ENCODE assay signal across 12 cellular contexts in genomic region chr13:35720290-35720689, GRCh38.
A peak's percentile ranks its signal among the peaks of the same experiment; 100 is the strongest.
DNase-seq lines count a peak whose midpoint lies in the region; ATAC-seq and TF ChIP-seq lines count a peak whose summit lies in the region.
"Had no signal": no experiment of that assay in that cellular context is flagged by ENCODE, and none has a peak within 500 bp of the region (broad histone marks: within the 10 kb centered on the region; RNA-seq: fewer than 3 reads in every experiment).

No MANE protein-coding gene starts in this region.

- TF ChIP-seq CTCF in GM23338 (conservative IDR thresholded peaks at IDR 0.05; ENCODE audit: low read depth in 2 of 2) (no peak), OCI-LY3 (IDR thresholded peaks at IDR 0.05; ENCODE audit: low read depth, low read length) (no peak), psoas muscle (IDR thresholded peaks at IDR 0.05) (no peak)

- H3K4me3 ChIP-seq in GM23338: no peak overlapping the region
- peak overlapping the region; percentile 75 for H3K4me3 ChIP-seq in OCI-LY3 (ENCODE audit: low read length)
- peak overlapping the region; percentile 34 for H3K4me3 ChIP-seq in psoas muscle
- H3K4me3 ChIP-seq: BLaER1, GM12878 had no signal

- no peaks in the 10 kb centered on the region for H3K27me3 ChIP-seq in GM23338 (ENCODE audit: insufficient read depth)
- H3K27me3 ChIP-seq in OCI-LY3 (ENCODE audit: low read depth, low read length): peaks cover 12% of the 10 kb centered on the region; the same call in 1 of the 2 replicates
- no peaks in the 10 kb centered on the region for H3K27me3 ChIP-seq in psoas muscle (ENCODE audit: insufficient read depth in 3 of 3, low read length in 2 of 3)
- H3K27me3 ChIP-seq: BLaER1 had no signal

- peaks cover 5% of the 10 kb centered on the region; the same call in 2 of the 3 replicates for H3K4me1 Mint-ChIP-seq in GM23338
- H3K4me1 Mint-ChIP-seq: CD8-positive, alpha-beta memory T cell had no signal

- H4K20me1 ChIP-seq in GM23338 (replicated peaks; ENCODE audit: insufficient read depth): no peaks in the 10 kb centered on the region
- H4K20me1 ChIP-seq in OCI-LY3 (ENCODE audit: insufficient read depth, low read length): no peaks in the 10 kb centered on the region
- H4K20me1 ChIP-seq: BLaER1 had no signal

- no peaks in the 10 kb centered on the region for H3K36me3 ChIP-seq in GM23338 (ENCODE audit: insufficient read depth)
- H3K36me3 ChIP-seq in OCI-LY3 (replicated peaks; ENCODE audit: low read depth, low read length): no peaks in the 10 kb centered on the region
- no peaks in the 10 kb centered on the region for H3K36me3 ChIP-seq in psoas muscle (ENCODE audit: insufficient read depth in 1 of 2, low read depth in 1 of 2)
- H3K36me3 ChIP-seq: BLaER1 had no signal

- no peak for DNase-seq in GM23338 (ENCODE audit: low spot score)
- no peak for DNase-seq in psoas muscle
- no peak for DNase-seq in NCI-H1105 (lab: John Stamatoyannopoulos, UW)
- DNase-seq in NCI-H1436 (lab: John Stamatoyannopoulos, UW): no peak
- DNase-seq in 8988T: no peak
- DNase-seq: DMS 273 treated with DMSO at 0.1 percent for 48 hours, HCEC 1CT had no signal

- H3K9me3 ChIP-seq in OCI-LY3 (ENCODE audit: insufficient read depth, low read length) (no peaks in the 10 kb centered on the region), psoas muscle (no peaks in the 10 kb centered on the region)
- H3K9me3 ChIP-seq: BLaER1 had no signal

- no peak for ATAC-seq in GM23338
- peak; percentile 85 for ATAC-seq in esophagus mucosa
- no peak for ATAC-seq in psoas muscle

- H3K27ac ChIP-seq in GM23338 (ENCODE audit: low read depth) (no peak overlapping the region), OCI-LY3 (ENCODE audit: low read length) (no peak overlapping the region), psoas muscle (no peak overlapping the region)
- H3K27ac ChIP-seq: BLaER1 had no signal

- no peaks in the 10 kb centered on the region for H3K9me2 ChIP-seq in GM23338 (ENCODE audit: insufficient read depth)

- no peaks in the 10 kb centered on the region for H3F3A ChIP-seq in GM23338 (replicated peaks; ENCODE audit: low read depth)

- H3K4me2 ChIP-seq in GM23338 (peak overlapping the region; percentile 58; the same call in 1 of the 2 replicates), OCI-LY3 (ENCODE audit: low read length) (peak overlapping the region; percentile 92)
- H3K4me2 ChIP-seq: BLaER1 had no signal

- H3K9ac ChIP-seq in OCI-LY3 (ENCODE audit: low read length): no peak overlapping the region
- H3K9ac ChIP-seq: BLaER1 had no signal

- 74 to 82% (median 77%) methylated on average over 5 of the region's 5 CpGs for WGBS in psoas muscle, 3 donors

- no peaks in the 10 kb centered on the region for H3K36me3 Mint-ChIP-seq in GM23338 (ENCODE audit: low read depth)
- H3K36me3 Mint-ChIP-seq: CD8-positive, alpha-beta memory T cell had no signal

- H3K4me1 ChIP-seq in GM23338 (ENCODE audit: insufficient read depth) (no peaks in the 10 kb centered on the region), OCI-LY3 (ENCODE audit: low read length) (peaks cover 9% of the 10 kb centered on the region; the same call in 1 of the 2 replicates), psoas muscle (peaks cover 9% of the 10 kb centered on the region)

- peak overlapping the region; percentile 95; the same call in 1 of the 2 replicates for H2AFZ ChIP-seq in GM23338
- H2AFZ ChIP-seq in OCI-LY3 (ENCODE audit: low read depth, low read length): peak overlapping the region; percentile 94

- peaks cover 4% of the 10 kb centered on the region for H3K27me3 Mint-ChIP-seq in GM23338 (ENCODE audit: insufficient read depth, low read depth, poor library complexity)
- H3K27me3 Mint-ChIP-seq: CD8-positive, alpha-beta memory T cell had no signal

- no peak overlapping the region for H3K4me3 Mint-ChIP-seq in GM23338
- H3K4me3 Mint-ChIP-seq: CD8-positive, alpha-beta memory T cell had no signal

- H3K79me2 ChIP-seq in GM23338 (replicated peaks; ENCODE audit: insufficient read depth) (no peaks in the 10 kb centered on the region), OCI-LY3 (ENCODE audit: low read length) (no peaks in the 10 kb centered on the region)

- no peak overlapping the region for H3K27ac Mint-ChIP-seq in GM23338
- H3K27ac Mint-ChIP-seq: CD8-positive, alpha-beta memory T cell had no signal

- intact Hi-C loops in psoas muscle (cut with DNase I): loop anchor here in 1 of 2 donors (10.0 kb wide), 1 partner anchor 505 kb away; no protein-coding TSS in a partner anchor

- no peaks in the 10 kb centered on the region for H3K9me3 Mint-ChIP-seq in GM23338

TF ChIP-seq in GM23338, 12 proteins besides CTCF, POLR2A, EP300 and RAD21 (continues in another document):
- TF ChIP-seq EZH2 (IDR thresholded peaks at IDR 0.05; ENCODE audit: low read depth, unreplicated experiment) (no peak), ZNF114 (CRISPR knock-in tag; IDR thresholded peaks at IDR 0.05) (no peak), REST (IDR thresholded peaks at IDR 0.05; ENCODE audit: unreplicated experiment) (no peak)
